1 cellular context compared by ENCODE assay signal in the genomic region with DNA sequence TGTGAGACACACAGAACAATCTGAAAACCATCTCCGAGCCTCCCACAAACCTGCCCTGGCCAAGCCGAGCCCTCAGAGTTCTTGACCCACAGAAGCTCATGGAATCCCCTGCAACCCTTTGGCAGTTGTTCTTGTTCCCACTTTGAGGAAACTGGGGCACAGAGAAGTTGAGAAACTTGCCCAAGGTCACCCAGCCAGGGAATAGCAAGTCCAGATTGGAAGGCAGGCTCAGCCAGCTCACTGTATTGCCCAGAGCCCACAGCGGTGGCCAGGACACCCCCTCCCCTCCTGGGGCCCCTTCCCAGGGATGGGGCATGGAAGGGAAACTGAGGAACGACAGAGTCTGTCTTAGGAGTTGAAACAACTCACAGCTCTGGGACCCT.
TF ChIP-seq lines count a peak whose summit lies in the region.

No MANE protein-coding gene starts in this region.

TF ChIP-seq in K562, 482 proteins besides CTCF, POLR2A, EP300 and RAD21:
- peak; percentile 64; the same call in 1 of the 2 replicates for TF ChIP-seq ADNP (tag; IDR thresholded peaks at IDR 0.05)
- peak; percentile 46 for TF ChIP-seq RBM25 (IDR thresholded peaks at IDR 0.05; ENCODE audit: low read depth, low read length, severe bottlenecking)
- TF ChIP-seq CBX1 (IDR thresholded peaks at IDR 0.05; ENCODE audit: low read depth): no peak
- peak; percentile 78 for TF ChIP-seq ZFP36 (IDR thresholded peaks at IDR 0.05; ENCODE audit: low read depth, low read length, partially characterized antibody)
- TF ChIP-seq C11orf30 (IDR thresholded peaks at IDR 0.05; ENCODE audit: low read depth): no peak
- TF ChIP-seq ZNF584 (CRISPR knock-in tag; IDR thresholded peaks at IDR 0.05; ENCODE audit: low read depth): no peak
- TF ChIP-seq COPS2 (conservative IDR thresholded peaks at IDR 0.05): no peak
- no peak for TF ChIP-seq DPF2 (IDR thresholded peaks at IDR 0.05)
- TF ChIP-seq BRF2 (IDR thresholded peaks at IDR 0.05; ENCODE audit: borderline replicate concordance, insufficient read depth, insufficient read length): no peak
- no peak for TF ChIP-seq HBP1 (CRISPR knock-in tag; IDR thresholded peaks at IDR 0.05)
- TF ChIP-seq CHAMP1 (IDR thresholded peaks at IDR 0.05): no peak
- peak; percentile 87 for TF ChIP-seq BCOR (IDR thresholded peaks at IDR 0.05)
- TF ChIP-seq MCM3 (IDR thresholded peaks at IDR 0.05): no peak
